Comparison of ENCODE assay signal across 24 cellular contexts in the genomic region with DNA sequence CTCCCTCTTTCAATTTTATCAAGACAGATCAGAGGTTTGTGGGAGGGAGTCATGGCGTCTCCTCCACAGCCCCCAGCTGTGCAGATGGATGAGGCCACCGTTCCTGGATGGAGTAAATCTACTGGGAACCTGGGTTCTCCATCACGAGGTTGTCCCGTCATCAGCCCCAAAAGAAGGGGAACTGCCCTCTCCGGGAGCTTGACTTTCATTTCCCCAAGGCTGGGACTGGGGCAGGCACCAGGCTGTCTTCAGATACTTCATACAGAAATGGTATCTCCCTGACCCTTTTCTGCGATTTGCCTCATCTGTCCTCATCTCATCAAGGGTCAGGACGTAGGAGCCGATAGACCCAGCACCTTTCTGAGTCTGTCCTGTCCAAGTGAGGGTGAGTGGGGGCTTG. TPM values are rescaled to one million over a fixed set of nuclear protein-coding genes. Genes with fewer than 3 reads are reported as not detected.
DNase-seq lines count a peak whose midpoint lies in the region; ATAC-seq and TF ChIP-seq lines count a peak whose summit lies in the region.
"Had no signal": no experiment of that assay in that cellular context is flagged by ENCODE, and none has a peak within 500 bp of the region (broad histone marks: within the 10 kb centered on the region; RNA-seq: fewer than 3 reads in every experiment).

No MANE protein-coding gene starts in this region.

- no peak overlapping the region for H3K4ac ChIP-seq in trophoblast cell (ENCODE audit: low read depth, low read length)

- no peak overlapping the region for H2BK12ac ChIP-seq in trophoblast cell (ENCODE audit: low read length)

- H3K4me3 ChIP-seq in OCI-LY3 (ENCODE audit: low read length) = peak overlapping the region; percentile 2; the same call in 1 of the 2 replicates
- H3K4me3 ChIP-seq in trophoblast cell (ENCODE audit: low read depth, low read length) = no peak overlapping the region
- H3K4me3 ChIP-seq: thyroid gland had no signal

- H3K27ac ChIP-seq in OCI-LY3 (ENCODE audit: low read length) (no peak overlapping the region), trophoblast cell (ENCODE audit: low read depth, low read length) (no peak overlapping the region)
- H3K27ac ChIP-seq: epithelial cell of prostate, HL-60, thyroid gland had no signal

- H2AFZ ChIP-seq in OCI-LY3 (ENCODE audit: low read depth, low read length) (no peak overlapping the region), trophoblast cell (ENCODE audit: insufficient read depth, low read length, poor library complexity) (no peak overlapping the region)

- H3K4me1 ChIP-seq in OCI-LY3 (ENCODE audit: low read length) (peaks cover 12% of the 10 kb centered on the region), trophoblast cell (ENCODE audit: control insufficient read depth in 1 of 2, insufficient read depth in 2 of 2, low read length in 2 of 2) (no peaks in the 10 kb centered on the region)
- H3K4me1 ChIP-seq: thyroid gland had no signal

- H3K27me3 ChIP-seq in OCI-LY3 (ENCODE audit: low read depth, low read length) = peaks cover 41% of the 10 kb centered on the region
- no peaks in the 10 kb centered on the region for H3K27me3 ChIP-seq in trophoblast cell (ENCODE audit: insufficient read depth, low read length)
- H3K27me3 ChIP-seq: thyroid gland had no signal

- H3K9me3 ChIP-seq in OCI-LY3 (ENCODE audit: insufficient read depth, low read length) (no peaks in the 10 kb centered on the region), trophoblast cell (ENCODE audit: insufficient read depth, low read depth, low read length) (no peaks in the 10 kb centered on the region)
- H3K9me3 ChIP-seq: SK-N-SH, thyroid gland had no signal

- no peak for TF ChIP-seq CTCF in OCI-LY3 (IDR thresholded peaks at IDR 0.05; ENCODE audit: low read depth, low read length)

- H2BK120ac ChIP-seq in trophoblast cell (ENCODE audit: insufficient read depth, low read length, poor library complexity) = no peak overlapping the region

- no peaks in the 10 kb centered on the region for H3K79me1 ChIP-seq in trophoblast cell (ENCODE audit: low read length)

- H3K79me2 ChIP-seq in OCI-LY3 (ENCODE audit: low read length) (no peaks in the 10 kb centered on the region), trophoblast cell (ENCODE audit: control insufficient read depth, insufficient read depth, low read length, poor library complexity) (no peaks in the 10 kb centered on the region)

- H3K18ac ChIP-seq in trophoblast cell (ENCODE audit: low read length) = no peak overlapping the region

- DNase-seq in CD1c-positive myeloid dendritic cell (ENCODE audit: extremely low spot score) (peak; percentile 91), islet precursor cell (peak; percentile 23), trophoblast cell (peak; percentile 26 to 32), RKO (ENCODE audit: low spot score) (no peak), NCI-H187 (lab: John Stamatoyannopoulos, UW) (no peak)
- DNase-seq: activated CD4-positive, alpha-beta memory T cell treated with anti-CD3 and anti-CD28 coated beads, Interleukin-2, amount 10 ng/mL, durations not matched to agents 7 days and 5 days; activated CD4-positive, CD25-positive, alpha-beta regulatory T cell; activated naive CD4-positive, alpha-beta T cell treated with Interleukin-2 at 50 U/mL for 16 hours; activated T-cell treated with anti-CD3 and anti-CD28 coated beads, Interleukin-2, amount 50 U/mL, for 24 hours; CD4-positive, CD25-positive, alpha-beta regulatory T cell; DMS 273 treated with DMSO at 0.1 percent for 48 hours; foreskin melanocyte; HFFc6; NCI-H1436 treated with DMSO at 0.1 percent for 48 hours; NCI-H748 treated with DMSO at 0.1 percent for 48 hours; SK-N-SH; stimulated activated CD4-positive, alpha-beta T cell treated with anti-CD3 and anti-CD28 coated beads, Interleukin-1b, Interleukin-23, amount 100 ng/mL, for 48 hours; stimulated activated naive CD4-positive, alpha-beta T cell; thyroid gland had no signal

- H3K36me3 ChIP-seq in OCI-LY3 (replicated peaks; ENCODE audit: low read depth, low read length) (no peaks in the 10 kb centered on the region), trophoblast cell (ENCODE audit: control insufficient read depth in 1 of 2, insufficient read depth in 2 of 2, low read length in 2 of 2) (no peaks in the 10 kb centered on the region)
- H3K36me3 ChIP-seq: thyroid gland had no signal

- no peak overlapping the region for H4K8ac ChIP-seq in trophoblast cell (ENCODE audit: low read depth, low read length)

- no peak overlapping the region for H3K23ac ChIP-seq in trophoblast cell (ENCODE audit: low read length)

- no peak overlapping the region for H2BK5ac ChIP-seq in trophoblast cell (ENCODE audit: low read depth, low read length, poor library complexity)

- H3K4me2 ChIP-seq in OCI-LY3 (ENCODE audit: low read length) (peak overlapping the region; percentile 22), trophoblast cell (ENCODE audit: low read length) (no peak overlapping the region)
- H3K4me2 ChIP-seq: SK-N-SH had no signal

- H4K12ac ChIP-seq in trophoblast cell (ENCODE audit: low read depth, low read length) = no peak overlapping the region

- no peak overlapping the region for H3K14ac ChIP-seq in trophoblast cell (ENCODE audit: low read length)

- H3K9ac ChIP-seq in OCI-LY3 (ENCODE audit: low read length) (no peak overlapping the region), trophoblast cell (ENCODE audit: low read length) (no peak overlapping the region)
- H3K9ac ChIP-seq: SK-N-SH had no signal

- WGBS in trophoblast cell (ENCODE audit: extremely low coverage, insufficient coverage, insufficient read length) = no CpG with 5 or more reads among the region's 8 CpGs

- ATAC-seq in HG02884 (IDR thresholded peaks at IDR 0.05; ENCODE audit: unreplicated experiment) (no peak), HG03442 (IDR thresholded peaks at IDR 0.05; ENCODE audit: unreplicated experiment) (no peak)

- no peaks in the 10 kb centered on the region for H4K20me1 ChIP-seq in OCI-LY3 (ENCODE audit: insufficient read depth, low read length)

- no peak overlapping the region for H4K91ac ChIP-seq in trophoblast cell (ENCODE audit: low read depth, low read length)

- no peak overlapping the region for H2AK5ac ChIP-seq in trophoblast cell (ENCODE audit: low read length)

RNA-seq across cellular contexts. Expression of a gene that starts 9.8 kb away (rescaled TPM):
- not detected in 2 replicates for polyA plus RNA-seq in trophoblast cell (2013)
- polyA plus RNA-seq: SK-N-SH had no signal

RNA-seq across cellular contexts. Expression of a gene that starts 14.0 kb away (rescaled TPM):
- polyA plus RNA-seq in trophoblast cell (2013) = 0.42 and 0.43 TPM in 2 replicates
- polyA plus RNA-seq: CD4-positive, CD25-positive, alpha-beta regulatory T cell; SK-N-SH had no signal

RNA-seq across cellular contexts. Expression of a gene that starts 28.5 kb away (rescaled TPM):
- 0.08 and 0.14 TPM in 2 replicates for polyA plus RNA-seq in trophoblast cell (2013)
- polyA plus RNA-seq: SK-N-SH had no signal

RNA-seq across cellular contexts. Expression of a gene that starts 41.9 kb away (rescaled TPM):
- not detected in 2 replicates for polyA plus RNA-seq in trophoblast cell (2013)
- polyA plus RNA-seq: SK-N-SH had no signal

RNA-seq across cellular contexts. Expression of a gene that starts 48.3 kb away (rescaled TPM):
- polyA plus RNA-seq in trophoblast cell (2013) = 0.33 and 0.50 TPM in 2 replicates
- polyA plus RNA-seq: SK-N-SH had no signal

Comparison
In these comparisons a context has a peak if more than half of its experiments do, and no peak if none do; other contexts are left out.
1. DNase-seq: peak in CD1c-positive myeloid dendritic cell (single experiment), islet precursor cell (single experiment) and trophoblast cell (2 of 2); none in RKO (single experiment) and NCI-H187 (0 of 2).